In the genomic region with DNA sequence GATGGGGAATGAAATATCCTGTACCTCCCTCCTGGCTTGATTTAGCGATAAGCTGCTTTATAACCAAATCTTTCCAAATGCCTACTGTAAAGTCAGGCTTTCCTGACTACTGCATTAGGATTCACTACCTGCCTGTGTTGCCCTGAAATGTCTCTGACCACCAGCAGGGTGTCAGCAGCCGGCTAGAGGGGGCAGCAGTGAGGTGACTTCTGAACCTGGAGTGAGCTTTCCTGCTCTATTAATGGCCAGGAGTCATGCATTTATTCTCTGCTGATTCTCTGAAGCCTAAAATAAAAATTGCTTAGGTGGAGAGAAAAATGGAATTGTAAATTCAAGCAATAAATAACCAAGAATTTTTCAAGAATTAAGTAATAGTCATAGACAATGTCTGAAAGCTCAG, we compare ENCODE assay signal across 8 cellular contexts. TPM values are rescaled to one million over a fixed set of nuclear protein-coding genes. Genes with fewer than 3 reads are reported as not detected.
A peak's percentile ranks its signal among the peaks of the same experiment; 100 is the strongest.
DNase-seq lines count a peak whose midpoint lies in the region; TF ChIP-seq lines count a peak whose summit lies in the region.

No MANE protein-coding gene starts in this region.

- H3K4me1 ChIP-seq in OCI-LY1 (ENCODE audit: insufficient read depth, low read length, severe bottlenecking): no peaks in the 10 kb centered on the region
- no peaks in the 10 kb centered on the region for H3K4me1 ChIP-seq in CD8-positive, alpha-beta memory T cell (ENCODE audit: insufficient read depth, low read length)

- intact Hi-C loops in dorsolateral prefrontal cortex (cut with DNase I): no loop called here

- peak overlapping the region; percentile 43 for H3K4me3 Mint-ChIP-seq in nephron progenitor cell
- peak overlapping the region in 1 of 7 donors; percentile 40 for H3K4me3 Mint-ChIP-seq in CD8-positive, alpha-beta memory T cell

- H3K4me3 ChIP-seq in AG04450 (ENCODE audit: low read depth, low read length) (no peak overlapping the region), OCI-LY1 (ENCODE audit: low read depth, low read length, poor library complexity, severe bottlenecking) (no peak overlapping the region), dorsolateral prefrontal cortex (peak overlapping the region in 1 of 59 donors; percentile 75)
- no peak overlapping the region for H3K4me3 ChIP-seq in CD8-positive, alpha-beta memory T cell (ENCODE audit: low read length)

- H3K79me2 ChIP-seq in OCI-LY1 (ENCODE audit: insufficient read depth, low read length): no peaks in the 10 kb centered on the region

- CTCF ChIA-PET in AG04450 (lab: Charles Lee): interaction anchor here (0.6 to 2.1 kb wide), 13 partner anchors 12 to 832 kb away, joined by 3 to 15 read pairs (median 3); no protein-coding TSS in a partner anchor
- CTCF ChIA-PET in CD8-positive, alpha-beta memory T cell (lab: Charles Lee): no interaction called here

- H3K27me3 Mint-ChIP-seq in nephron progenitor cell (ENCODE audit: low read depth, poor library complexity): peaks cover 49% of the 10 kb centered on the region
- peaks cover 22 to 57% of the 10 kb centered on the region in 2 donors for H3K27me3 Mint-ChIP-seq in CD8-positive, alpha-beta memory T cell

- no peaks in the 10 kb centered on the region for H4K20me1 ChIP-seq in OCI-LY1 (ENCODE audit: insufficient read depth, low read length)

- H3K27me3 ChIP-seq in AG04450 (ENCODE audit: control insufficient read depth, insufficient read depth, low read length): peaks cover 4% of the 10 kb centered on the region
- H3K27me3 ChIP-seq in OCI-LY1 (ENCODE audit: insufficient read depth, low read length): no peaks in the 10 kb centered on the region
- H3K27me3 ChIP-seq in dorsolateral prefrontal cortex: peaks cover 0 to 27% (median 0%) of the 10 kb centered on the region in 45 donors
- H3K27me3 ChIP-seq in CD8-positive, alpha-beta memory T cell (ENCODE audit: insufficient read depth, low read length, poor library complexity, severe bottlenecking): peaks cover 16% of the 10 kb centered on the region

- H3K4me1 Mint-ChIP-seq in nephron progenitor cell: peaks cover 36% of the 10 kb centered on the region
- H3K4me1 Mint-ChIP-seq in CD8-positive, alpha-beta memory T cell: peaks cover 10 to 18% (median 15%) of the 10 kb centered on the region in 3 donors

- H3K9me3 ChIP-seq in AG04450 (ENCODE audit: control insufficient read depth, insufficient read depth, low read length) (no peaks in the 10 kb centered on the region; the same call in 1 of the 2 replicates), OCI-LY1 (ENCODE audit: low read length) (no peaks in the 10 kb centered on the region)
- H3K9me3 ChIP-seq in CD8-positive, alpha-beta memory T cell (ENCODE audit: low read length): no peaks in the 10 kb centered on the region

- H3K36me3 ChIP-seq in OCI-LY1 (ENCODE audit: insufficient read depth, low read length): no peaks in the 10 kb centered on the region
- no peaks in the 10 kb centered on the region for H3K36me3 ChIP-seq in CD8-positive, alpha-beta memory T cell (ENCODE audit: insufficient read depth, low read length)

- H3K36me3 Mint-ChIP-seq in nephron progenitor cell (ENCODE audit: low read depth): no peaks in the 10 kb centered on the region
- H3K36me3 Mint-ChIP-seq in CD8-positive, alpha-beta memory T cell: no peaks in the 10 kb centered on the region

- H3K9me2 ChIP-seq in OCI-LY1 (ENCODE audit: low read depth, low read length): no peaks in the 10 kb centered on the region

- in situ Hi-C loops in GM13976 (cut with MboI; ENCODE audit: low sequenced_read_pairs, unreplicated experiment): no loop called here

- H2AFZ ChIP-seq in OCI-LY1 (ENCODE audit: low read length): no peak overlapping the region

- H3K9me3 Mint-ChIP-seq in nephron progenitor cell: no peaks in the 10 kb centered on the region
- no peaks in the 10 kb centered on the region for H3K9me3 Mint-ChIP-seq in CD8-positive, alpha-beta memory T cell

- no peak overlapping the region for H3K4me2 ChIP-seq in OCI-LY1 (ENCODE audit: low read length)

- no peak for DNase-seq in AG04450 (ENCODE audit: low read depth, low spot score)
- peak; percentile 54 for DNase-seq in GM13976 (ENCODE audit: low spot score)
- DNase-seq in dorsolateral prefrontal cortex: no peak
- DNase-seq in nephron progenitor cell: peak; percentile 53
- no peak for DNase-seq in COR-L47 (lab: John Stamatoyannopoulos, UW)
- DNase-seq in CD8-positive, alpha-beta memory T cell: no peak
- no peak for DNase-seq in epidermal melanocyte (ENCODE audit: insufficient read length, low spot score)

- no peaks in the 10 kb centered on the region for H3F3A ChIP-seq in OCI-LY1 (ENCODE audit: insufficient read depth, low read length)

- H3K27ac Mint-ChIP-seq in nephron progenitor cell: no peak overlapping the region
- H3K27ac Mint-ChIP-seq in CD8-positive, alpha-beta memory T cell: no peak overlapping the region

- POLR2A ChIA-PET in AG04450 (lab: Yijun Ruan, JAX): no interaction called here
- POLR2A ChIA-PET in CD8-positive, alpha-beta memory T cell (lab: Charles Lee): no interaction called here

- no peak overlapping the region for H3K9ac ChIP-seq in OCI-LY1 (ENCODE audit: low read length)

- peak; percentile 80 for TF ChIP-seq CTCF in AG04450 (IDR thresholded peaks at IDR 0.05; ENCODE audit: low read depth, low read length)
- peak; percentile 22 for TF ChIP-seq CTCF in GM13976 (IDR thresholded peaks at IDR 0.05; ENCODE audit: borderline replicate concordance, control extremely low read depth, extremely low read depth, insufficient read depth, missing control alignments)
- peak; percentile 58 for TF ChIP-seq CTCF in OCI-LY1 (IDR thresholded peaks at IDR 0.05; ENCODE audit: low read length)
- peak in 39 of 56 donors; percentile 6 to 56 (median 30) for TF ChIP-seq CTCF in dorsolateral prefrontal cortex (IDR thresholded peaks at IDR 0.05 in 54 of 56, conservative IDR thresholded peaks at IDR 0.05 in 2 of 56; ENCODE audit: low read depth in 1 of 56, partially characterized antibody in 56 of 56)
- peak; percentile 69 for TF ChIP-seq CTCF in nephron progenitor cell (IDR thresholded peaks at IDR 0.05)

- H3K27ac ChIP-seq in AG04450 (ENCODE audit: low read depth, low read length): no peak overlapping the region
- no peak overlapping the region for H3K27ac ChIP-seq in OCI-LY1 (ENCODE audit: low read depth, low read length, poor library complexity, severe bottlenecking)
- H3K27ac ChIP-seq in dorsolateral prefrontal cortex: no peak overlapping the region
- no peak overlapping the region for H3K27ac ChIP-seq in CD8-positive, alpha-beta memory T cell (ENCODE audit: low read depth, low read length)

RNA-seq across cellular contexts. Expression of gene BACE2, which starts 2.5 kb away (rescaled TPM):
- polyA plus RNA-seq in AG04450 (2011; rRNA removed): 61.4 and 66.8 TPM in 2 replicates
- polyA minus RNA-seq in AG04450 (2011; rRNA and poly(A)+ RNA removed): 38.5 and 40.7 TPM in 2 replicates
- total RNA-seq in dorsolateral prefrontal cortex: 10 to 100 TPM in 87 of 120 experiments, 1 to 10 TPM in 33; 4.1 to 30.8 (median 12.2) TPM
- total RNA-seq in CD8-positive, alpha-beta memory T cell: 1 to 10 TPM in 1 of 2 experiments, under 1 TPM in 1; 0.44 to 1.1 TPM
- polyA plus RNA-seq in CD8-positive, alpha-beta memory T cell: 0.58 TPM

Comparison
In these comparisons a context has a peak if more than half of its experiments do, and no peak if none do; other contexts are left out.
1. DNase-seq: peak in GM13976 (single experiment) and nephron progenitor cell (single experiment); none in AG04450 (single experiment), dorsolateral prefrontal cortex (0 of 10), COR-L47 (single experiment), CD8-positive, alpha-beta memory T cell (0 of 5) and epidermal melanocyte (single experiment).
2. CTCF ChIP-seq: peak in every context shown above with its lines; median percentile 80 in AG04450; 69 in nephron progenitor cell; 58 in OCI-LY1; 30 in dorsolateral prefrontal cortex; 22 in GM13976.